ENCODE assay signal across 26 cellular contexts in genomic region chr12:102602549-102602948, GRCh38.
"Had no signal": no experiment of that assay in that cellular context is flagged by ENCODE, and none has a peak within 500 bp of the region (broad histone marks: within the 10 kb centered on the region; RNA-seq: fewer than 3 reads in every experiment).

No MANE protein-coding gene starts in this region.

- H3K36me3 ChIP-seq: brain microvascular endothelial cell, esophagus muscularis mucosa, gastrocnemius medialis had no signal

- H3K9me3 ChIP-seq: gastrocnemius medialis had no signal

- H3K27me3 ChIP-seq: brain microvascular endothelial cell, esophagus muscularis mucosa, foreskin keratinocyte, gastrocnemius medialis had no signal

- H3K4me3 ChIP-seq: esophagus muscularis mucosa, gastrocnemius medialis had no signal

- DNase-seq: activated CD4-positive, alpha-beta T cell treated with anti-CD3 and anti-CD28 coated beads for 1 hour; activated CD4-positive, alpha-beta T cell treated with anti-CD3 and anti-CD28 coated beads for 4 hours; activated CD4-positive, alpha-beta T cell treated with anti-CD3 and anti-CD28 coated beads, Interleukin-2, amount 10 ng/mL, durations not matched to agents 7 days and 5 days; activated CD4-positive, alpha-beta T cell treated with anti-CD3 and anti-CD28 coated beads, Interleukin-2, amount 50 U/mL, for 4 hours; activated CD4-positive, CD25-positive, alpha-beta regulatory T cell; activated CD8-positive, alpha-beta memory T cell treated with anti-CD3 and anti-CD28 coated beads for 24 hours; activated CD8-positive, alpha-beta T cell treated with anti-CD3 and anti-CD28 coated beads for 36 hours; activated effector memory CD4-positive, alpha-beta T cell treated with Interleukin-2 at 50 U/mL for 16 hours; activated gamma-delta T cell treated with Interleukin-2 at 50 U/mL for 16 hours; activated naive CD4-positive, alpha-beta T cell treated with anti-CD3 and anti-CD28 coated beads, Interleukin-2, amount 50 U/mL, for 16 hours; activated naive CD4-positive, alpha-beta T cell treated with Interleukin-2 at 50 U/mL for 16 hours; activated T-cell treated with anti-CD3 and anti-CD28 coated beads, Interleukin-2, amount 50 U/mL, for 4 hours; amniotic stem cell; anterior cingulate cortex; brain microvascular endothelial cell; caudate nucleus; cortex of kidney; dermis blood vessel endothelial cell; effector CD4-positive, alpha-beta T cell; effector memory CD8-positive, alpha-beta T cell; erythroblast; foreskin keratinocyte; gastrocnemius medialis; glutamatergic neuron; T-helper 2 cell had no signal

- H3K4me1 ChIP-seq: esophagus muscularis mucosa, foreskin keratinocyte, gastrocnemius medialis had no signal

- H3K27ac ChIP-seq: brain microvascular endothelial cell, esophagus muscularis mucosa, foreskin keratinocyte, gastrocnemius medialis had no signal
